7 cellular contexts compared by ENCODE assay signal in the genomic region with DNA sequence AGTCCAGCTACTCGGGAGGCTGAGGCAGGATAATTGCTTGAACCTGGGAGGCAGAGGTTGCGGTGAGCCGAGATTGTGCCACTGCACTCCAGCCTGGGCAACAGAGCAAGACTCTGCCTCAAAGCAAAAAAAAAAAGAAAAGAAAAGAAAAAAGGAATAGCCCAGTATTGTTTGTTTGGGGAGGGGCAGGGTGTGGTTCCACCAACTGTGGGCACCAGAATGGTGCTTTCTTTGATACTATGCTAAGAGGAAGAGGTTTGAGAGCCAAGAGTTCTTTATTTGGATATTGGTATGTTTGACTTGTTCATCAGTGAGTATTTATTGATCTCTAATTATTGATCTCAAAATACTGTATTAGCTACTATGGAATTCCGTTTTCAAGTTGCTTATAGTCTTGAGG.
"Had no signal": no experiment of that assay in that cellular context is flagged by ENCODE, and none has a peak within 500 bp of the region (broad histone marks: within the 10 kb centered on the region; RNA-seq: fewer than 3 reads in every experiment).

No MANE protein-coding gene starts in this region.

- FAIRE-seq: HepG2 had no signal

- H3K4me3 ChIP-seq: GM23248 had no signal

- H3K9ac ChIP-seq: GM23248 had no signal

- DNase-seq: GM23248, GOT3, H7, HCEC 1CT, HFFc6 had no signal

- H3K27ac ChIP-seq: GM23248, HL-60 had no signal

- H2AFZ ChIP-seq: GM23248 had no signal

- ATAC-seq: HepG2 had no signal
